39 cellular contexts compared by ENCODE assay signal in genomic region chr17:67273900-67274299, GRCh38.
"Had no signal": no experiment of that assay in that cellular context is flagged by ENCODE, and none has a peak within 500 bp of the region (broad histone marks: within the 10 kb centered on the region; RNA-seq: fewer than 3 reads in every experiment).

No MANE protein-coding gene starts in this region.

- H3K27ac Mint-ChIP-seq: activated naive CD4-positive, alpha-beta T cell treated with anti-CD3 and anti-CD28 coated beads for 36 hours; activated naive CD4-positive, alpha-beta T cell treated with anti-CD3 and anti-CD28 coated beads, Interleukin-2, amount 10 ng/mL, durations not matched to agents 7 days and 5 days; activated naive CD4-positive, alpha-beta T cell treated with anti-CD3 and anti-CD28 coated beads, Interleukin-2, amount 50 U/mL, for 24 hours; activated naive CD4-positive, alpha-beta T cell treated with anti-CD3 and anti-CD28 coated beads, Interleukin-2, amount 50 U/mL, for 72 hours; activated naive CD8-positive, alpha-beta T cell; activated naive CD8-positive, alpha-beta T cell treated with anti-CD3 and anti-CD28 coated beads for 36 hours; activated naive CD8-positive, alpha-beta T cell treated with anti-CD3 and anti-CD28 coated beads, Interleukin-2, amount 10 ng/mL, durations not matched to agents 7 days and 5 days; activated naive CD8-positive, alpha-beta T cell treated with anti-CD3 and anti-CD28 coated beads, Interleukin-2, amount 50 U/mL, for 24 hours; activated T-cell treated with anti-CD3 and anti-CD28 coated beads, Interleukin-2, amount 50 U/mL, for 24 hours; activated T-cell treated with anti-CD3 and anti-CD28 coated beads, Interleukin-2, amount 50 U/mL, for 72 hours; activated T-helper 1 cell treated with anti-CD3 and anti-CD28 coated beads, Interleukin-12 subunit alpha, Interleukin-12 subunit beta, Interleukin-2, Interleukin-4 antibody, amounts not matched to agents 30 ng/mL and 10 ng/mL and 1 ng/mL, durations not matched to agents 14 hours and 24 hours and 36 hours; activated T-helper 17 cell treated with anti-CD3 and anti-CD28 coated beads, Interleukin-2, amount 50 U/mL, for 72 hours; activated T-helper 2 cell treated with anti-CD3 and anti-CD28 coated beads, Interferon-gamma antibody, Interleukin-2, Interleukin-4, amounts not matched to agents 10 μg/mL and 5 μg/mL and 100 μg/mL, durations not matched to agents 14 hours and 24 hours and 36 hours; brain had no signal

- H3K9me3 Mint-ChIP-seq: activated naive CD4-positive, alpha-beta T cell treated with anti-CD3 and anti-CD28 coated beads for 36 hours; activated naive CD4-positive, alpha-beta T cell treated with anti-CD3 and anti-CD28 coated beads, Interleukin-2, amount 10 ng/mL, durations not matched to agents 7 days and 5 days; activated naive CD4-positive, alpha-beta T cell treated with anti-CD3 and anti-CD28 coated beads, Interleukin-2, amount 50 U/mL, for 24 hours; activated naive CD4-positive, alpha-beta T cell treated with anti-CD3 and anti-CD28 coated beads, Interleukin-2, amount 50 U/mL, for 72 hours; activated naive CD8-positive, alpha-beta T cell treated with anti-CD3 and anti-CD28 coated beads for 36 hours; activated naive CD8-positive, alpha-beta T cell treated with anti-CD3 and anti-CD28 coated beads, Interleukin-2, amount 10 ng/mL, durations not matched to agents 7 days and 5 days; activated naive CD8-positive, alpha-beta T cell treated with anti-CD3 and anti-CD28 coated beads, Interleukin-2, amount 50 U/mL, for 24 hours; activated T-cell treated with anti-CD3 and anti-CD28 coated beads, Interleukin-2, amount 50 U/mL, for 24 hours; activated T-cell treated with anti-CD3 and anti-CD28 coated beads, Interleukin-2, amount 50 U/mL, for 4 hours; activated T-cell treated with anti-CD3 and anti-CD28 coated beads, Interleukin-2, amount 50 U/mL, for 72 hours; activated T-helper 1 cell treated with anti-CD3 and anti-CD28 coated beads, Interleukin-12 subunit alpha, Interleukin-12 subunit beta, Interleukin-2, Interleukin-4 antibody, amounts not matched to agents 30 ng/mL and 10 ng/mL and 1 ng/mL, durations not matched to agents 14 hours and 24 hours and 36 hours; activated T-helper 17 cell treated with anti-CD3 and anti-CD28 coated beads, Interleukin-2, amount 50 U/mL, for 72 hours; activated T-helper 2 cell treated with anti-CD3 and anti-CD28 coated beads, Interferon-gamma antibody, Interleukin-2, Interleukin-4, amounts not matched to agents 10 μg/mL and 5 μg/mL and 100 μg/mL, durations not matched to agents 14 hours and 24 hours and 36 hours; central memory CD8-positive, alpha-beta T cell had no signal

- H3K27ac ChIP-seq: adrenal gland, ascending aorta, body of pancreas, brain microvascular endothelial cell, breast epithelium, cardiac muscle cell had no signal

- H3K36me3 Mint-ChIP-seq: activated naive CD4-positive, alpha-beta T cell treated with anti-CD3 and anti-CD28 coated beads, Interleukin-2, amount 10 ng/mL, durations not matched to agents 7 days and 5 days; activated naive CD4-positive, alpha-beta T cell treated with anti-CD3 and anti-CD28 coated beads, Interleukin-2, amount 50 U/mL, for 24 hours; activated naive CD4-positive, alpha-beta T cell treated with anti-CD3 and anti-CD28 coated beads, Interleukin-2, amount 50 U/mL, for 72 hours; activated naive CD8-positive, alpha-beta T cell; activated naive CD8-positive, alpha-beta T cell treated with anti-CD3 and anti-CD28 coated beads for 36 hours; activated naive CD8-positive, alpha-beta T cell treated with anti-CD3 and anti-CD28 coated beads, Interleukin-2, amount 10 ng/mL, durations not matched to agents 7 days and 5 days; brain had no signal

- H3K4me1 Mint-ChIP-seq: activated naive CD4-positive, alpha-beta T cell treated with anti-CD3 and anti-CD28 coated beads, Interleukin-2, amount 10 ng/mL, durations not matched to agents 7 days and 5 days; activated naive CD4-positive, alpha-beta T cell treated with anti-CD3 and anti-CD28 coated beads, Interleukin-2, amount 50 U/mL, for 24 hours; activated naive CD8-positive, alpha-beta T cell treated with anti-CD3 and anti-CD28 coated beads for 36 hours; activated naive CD8-positive, alpha-beta T cell treated with anti-CD3 and anti-CD28 coated beads, Interleukin-2, amount 10 ng/mL, durations not matched to agents 7 days and 5 days; activated naive CD8-positive, alpha-beta T cell treated with anti-CD3 and anti-CD28 coated beads, Interleukin-2, amount 50 U/mL, for 24 hours; activated T-helper 17 cell treated with anti-CD3 and anti-CD28 coated beads, Interleukin-2, amount 50 U/mL, for 72 hours; brain had no signal

- H3K4me3 Mint-ChIP-seq: activated naive CD4-positive, alpha-beta T cell treated with anti-CD3 and anti-CD28 coated beads for 36 hours; activated naive CD4-positive, alpha-beta T cell treated with anti-CD3 and anti-CD28 coated beads, Interleukin-2, amount 10 ng/mL, durations not matched to agents 7 days and 5 days; activated naive CD4-positive, alpha-beta T cell treated with anti-CD3 and anti-CD28 coated beads, Interleukin-2, amount 50 U/mL, for 24 hours; activated naive CD8-positive, alpha-beta T cell; activated naive CD8-positive, alpha-beta T cell treated with anti-CD3 and anti-CD28 coated beads for 36 hours; activated naive CD8-positive, alpha-beta T cell treated with anti-CD3 and anti-CD28 coated beads, Interleukin-2, amount 10 ng/mL, durations not matched to agents 7 days and 5 days; activated naive CD8-positive, alpha-beta T cell treated with anti-CD3 and anti-CD28 coated beads, Interleukin-2, amount 50 U/mL, for 24 hours; activated T-cell treated with anti-CD3 and anti-CD28 coated beads, Interleukin-2, amount 50 U/mL, for 24 hours; activated T-cell treated with anti-CD3 and anti-CD28 coated beads, Interleukin-2, amount 50 U/mL, for 4 hours; activated T-cell treated with anti-CD3 and anti-CD28 coated beads, Interleukin-2, amount 50 U/mL, for 72 hours; activated T-helper 1 cell treated with anti-CD3 and anti-CD28 coated beads, Interleukin-12 subunit alpha, Interleukin-12 subunit beta, Interleukin-2, Interleukin-4 antibody, amounts not matched to agents 30 ng/mL and 10 ng/mL and 1 ng/mL, durations not matched to agents 14 hours and 24 hours and 36 hours; activated T-helper 17 cell treated with anti-CD3 and anti-CD28 coated beads, Interleukin-2, amount 50 U/mL, for 72 hours; brain; central memory CD8-positive, alpha-beta T cell had no signal

- DNase-seq: activated effector memory CD4-positive, alpha-beta T cell treated with anti-CD3 and anti-CD28 coated beads, Interleukin-2, amount 50 U/mL, for 16 hours; activated effector memory CD4-positive, alpha-beta T cell treated with Interleukin-2 at 50 U/mL for 16 hours; activated gamma-delta T cell; activated gamma-delta T cell treated with Interleukin-2 at 50 U/mL for 16 hours; activated naive CD4-positive, alpha-beta T cell; activated naive CD4-positive, alpha-beta T cell treated with anti-CD3 and anti-CD28 coated beads for 36 hours; activated naive CD4-positive, alpha-beta T cell treated with anti-CD3 and anti-CD28 coated beads, Interleukin-2, amount 10 ng/mL, durations not matched to agents 7 days and 5 days; activated naive CD4-positive, alpha-beta T cell treated with anti-CD3 and anti-CD28 coated beads, Interleukin-2, amount 50 U/mL, for 16 hours; activated naive CD4-positive, alpha-beta T cell treated with Interleukin-2 at 50 U/mL for 16 hours; activated naive CD8-positive, alpha-beta T cell treated with anti-CD3 and anti-CD28 coated beads for 36 hours; activated naive CD8-positive, alpha-beta T cell treated with anti-CD3 and anti-CD28 coated beads, Interleukin-2, amount 10 ng/mL, durations not matched to agents 7 days and 5 days; activated naive CD8-positive, alpha-beta T cell treated with anti-CD3 and anti-CD28 coated beads, Interleukin-2, amount 50 U/mL, for 24 hours; activated T-cell treated with anti-CD3 and anti-CD28 coated beads, Interleukin-2, amount 50 U/mL, for 24 hours; activated T-cell treated with anti-CD3 and anti-CD28 coated beads, Interleukin-2, amount 50 U/mL, for 4 hours; activated T-cell treated with anti-CD3 and anti-CD28 coated beads, Interleukin-2, amount 50 U/mL, for 48 hours; activated T-cell treated with anti-CD3 and anti-CD28 coated beads, Interleukin-2, amount 50 U/mL, for 72 hours; adrenal gland; amniotic stem cell; amygdala; anterior cingulate cortex; aorta; body of pancreas; brain microvascular endothelial cell; caudate nucleus; central memory CD4-positive, alpha-beta T cell; cerebellar nuclear complex had no signal

- ATAC-seq: activated naive CD4-positive, alpha-beta T cell treated with anti-CD3 and anti-CD28 coated beads, Interleukin-2, amount 50 U/mL, for 72 hours; activated naive CD8-positive, alpha-beta T cell treated with anti-CD3 and anti-CD28 coated beads, Interleukin-2, amount 50 U/mL, for 24 hours; activated T-cell treated with anti-CD3 and anti-CD28 coated beads, Interleukin-2, amount 50 U/mL, for 4 hours; activated T-cell treated with anti-CD3 and anti-CD28 coated beads, Interleukin-2, amount 50 U/mL, for 72 hours; activated T-helper 17 cell treated with anti-CD3 and anti-CD28 coated beads, Interleukin-2, amount 50 U/mL, for 72 hours; body of pancreas had no signal

- H3K4me1 ChIP-seq: adrenal gland, ascending aorta, body of pancreas, breast epithelium had no signal

- H3K27me3 Mint-ChIP-seq: activated naive CD4-positive, alpha-beta T cell treated with anti-CD3 and anti-CD28 coated beads, Interleukin-2, amount 50 U/mL, for 24 hours; activated naive CD8-positive, alpha-beta T cell; activated naive CD8-positive, alpha-beta T cell treated with anti-CD3 and anti-CD28 coated beads for 36 hours; activated naive CD8-positive, alpha-beta T cell treated with anti-CD3 and anti-CD28 coated beads, Interleukin-2, amount 50 U/mL, for 24 hours; activated T-cell treated with anti-CD3 and anti-CD28 coated beads, Interleukin-2, amount 50 U/mL, for 24 hours; activated T-helper 17 cell treated with anti-CD3 and anti-CD28 coated beads, Interleukin-2, amount 50 U/mL, for 72 hours; central memory CD8-positive, alpha-beta T cell had no signal

- FAIRE-seq: astrocyte, bronchial epithelial cell had no signal

- H3K4me3 ChIP-seq: adrenal gland, ascending aorta, body of pancreas, breast epithelium, cardiac muscle cell had no signal

- H3K9me3 ChIP-seq: adrenal gland, ascending aorta, body of pancreas, breast epithelium had no signal

- H3K36me3 ChIP-seq: adrenal gland, ascending aorta, brain microvascular endothelial cell, breast epithelium, cardiac muscle cell had no signal
